Comparison of ENCODE assay signal across 27 cellular contexts in the genomic region with DNA sequence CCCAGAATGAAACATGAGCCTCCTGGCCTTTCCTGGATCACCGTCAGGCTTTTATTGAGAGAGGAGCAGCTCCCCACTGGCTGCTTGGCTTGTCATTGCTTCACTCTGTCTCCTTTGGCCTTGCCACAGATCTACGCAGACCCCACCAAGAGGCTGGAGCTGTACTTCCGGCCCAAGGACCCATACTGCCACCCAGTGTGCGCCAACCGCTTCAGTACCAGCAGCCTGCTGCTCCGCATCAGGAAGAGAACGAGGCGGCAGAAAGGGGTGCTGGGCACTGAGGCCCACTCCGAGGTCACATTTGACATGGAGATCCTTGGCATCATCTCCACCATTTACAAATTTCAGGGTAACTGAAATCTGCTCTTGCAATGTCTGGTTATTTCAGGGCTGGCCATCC. TPM values are rescaled to one million over a fixed set of nuclear protein-coding genes. Genes with fewer than 3 reads are reported as not detected.
"Had no signal": no experiment of that assay in that cellular context is flagged by ENCODE, and none has a peak within 500 bp of the region (broad histone marks: within the 10 kb centered on the region; RNA-seq: fewer than 3 reads in every experiment).

No MANE protein-coding gene starts in this region.

- H3K27me3 ChIP-seq: neural progenitor cell, pancreas, stomach, testis, thyroid gland, transverse colon, upper lobe of left lung, vagina had no signal

- H3K27ac ChIP-seq: lower lobe of right lung, neural progenitor cell, pancreas, prostate gland, skin epidermis, stomach, testis, thyroid gland, transverse colon, upper lobe of left lung, vagina had no signal

- H3K4me1 ChIP-seq: lower lobe of right lung, neural progenitor cell, prostate gland, stomach, testis, thyroid gland, transverse colon, upper lobe of left lung, vagina had no signal

- H3K36me3 ChIP-seq: neural progenitor cell had no signal

- FAIRE-seq: islet of Langerhans, pancreas had no signal

- H2AFZ ChIP-seq: neural progenitor cell had no signal

- DNase-seq: immature natural killer cell; lower lobe of right lung; mammary epithelial cell; mesenchymal stem cell; naive B cell; natural killer cell; nephron progenitor cell; retina; right cardiac atrium; stimulated activated CD4-positive, alpha-beta T cell treated with anti-CD3 and anti-CD28 coated beads, Interleukin-12 subunit alpha, Interleukin-12 subunit beta, amount 100 ng/mL, for 4 hours; stimulated activated CD4-positive, alpha-beta T cell treated with anti-CD3 and anti-CD28 coated beads, Interleukin-15, amount 100 ng/mL, for 24 hours; stimulated activated CD4-positive, alpha-beta T cell treated with anti-CD3 and anti-CD28 coated beads, Interleukin-2, amount 100 ng/mL, for 24 hours; stimulated activated CD4-positive, alpha-beta T cell treated with anti-CD3 and anti-CD28 coated beads, Interleukin-4, amount 100 ng/mL, for 1 hour; stimulated activated naive B cell treated with anti-CD40 and anti-IgM and Interleukin-4, amounts not matched to agents 10 μg/mL and 1 μg/mL and 100 μg/mL, for 72 hours; stimulated activated naive CD8-positive, alpha-beta T cell treated with anti-CD3 and anti-CD28 coated beads, Interleukin-15, Interleukin-2, amounts not matched to agents 100 U/mL and 50 U/mL, for 24 hours; stomach; testis; thyroid gland; transverse colon; upper lobe of left lung had no signal

- H3K4me3 ChIP-seq: lower lobe of right lung, neural progenitor cell, pancreas, prostate gland, skin epidermis, stomach, testis, thyroid gland, transverse colon, upper lobe of left lung, vagina had no signal

- H3K9me3 ChIP-seq: lower lobe of right lung, pancreas, prostate gland, stomach, testis, thyroid gland, transverse colon, upper lobe of left lung, vagina had no signal

- H3K4me2 ChIP-seq: neural progenitor cell had no signal

- ATAC-seq: lower lobe of right lung; natural killer cell; pancreas; right cardiac atrium; sciatic nerve; stimulated activated naive B cell treated with anti-CD40 and anti-IgM and Interleukin-4, amounts not matched to agents 10 μg/mL and 1 μg/mL and 100 μg/mL, for 72 hours; stimulated activated naive CD8-positive, alpha-beta T cell treated with anti-CD3 and anti-CD28 coated beads, Interleukin-15, Interleukin-2, amounts not matched to agents 100 U/mL and 50 U/mL, for 24 hours had no signal

- H3K9ac ChIP-seq: neural progenitor cell had no signal

RNA-seq across cellular contexts. Expression of gene CEL, which starts 19.8 kb away (rescaled TPM):
- polyA plus RNA-seq: immature natural killer cell had no signal
